In the genomic region with DNA sequence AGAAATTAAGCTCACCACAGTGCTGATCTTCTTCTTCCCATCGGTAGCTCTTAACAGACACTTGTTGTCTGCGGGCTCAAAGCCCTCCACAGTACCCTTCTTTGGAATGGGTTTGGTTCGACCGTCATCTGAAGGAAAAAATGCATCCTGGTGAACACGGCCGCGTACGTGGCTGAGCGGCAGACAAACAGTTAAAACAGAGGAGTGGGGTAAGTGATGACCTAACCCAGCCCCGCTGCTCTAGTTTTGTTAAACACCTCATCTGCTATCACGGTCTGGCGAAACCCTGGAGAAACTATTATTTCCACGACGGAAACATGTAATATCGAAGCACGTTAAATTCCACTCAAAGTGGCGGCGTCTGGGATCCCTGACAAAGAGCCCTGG, we compare ENCODE assay signal across 8 cellular contexts. TPM values are rescaled to one million over a fixed set of nuclear protein-coding genes. Genes with fewer than 3 reads are reported as not detected.
A peak's percentile ranks its signal among the peaks of the same experiment; 100 is the strongest.
DNase-seq lines count a peak whose midpoint lies in the region; ATAC-seq, FAIRE-seq and TF ChIP-seq lines count a peak whose summit lies in the region.

No MANE protein-coding gene starts in this region.

- intact Hi-C loops in A673 (cut with micrococcal nuclease; ENCODE audit: unreplicated experiment) (loop anchor here (5.0 kb wide), 2 partner anchors 151 to 251 kb away; no protein-coding TSS in a partner anchor), GM12878 (cut with micrococcal nuclease; ENCODE audit: unreplicated experiment) (no loop called here)

- H3K27me3 ChIP-seq in A673 (replicated peaks; ENCODE audit: insufficient read depth, low read depth, low read length, poor library complexity): no peaks in the 10 kb centered on the region
- H3K27me3 ChIP-seq in GM12878 (replicated peaks in 1 of 2; ENCODE audit: control insufficient read depth in 2 of 2, insufficient read depth in 2 of 2, low read length in 1 of 2): no peaks in the 10 kb centered on the region
- no peaks in the 10 kb centered on the region for H3K27me3 ChIP-seq in tibial nerve

- POLR2A ChIA-PET in A673 (lab: Charles Lee; ENCODE audit: low non-redundant PET): no interaction called here
- POLR2A ChIA-PET in GM12878 (lab: Charles Lee): interaction anchor here (0.5 to 4.0 kb wide), 3 partner anchors 70 to 256 kb away, joined by 4 to 25 read pairs (median 8); partner anchors contain the start of genes BMF and FSIP1

- TF ChIP-seq CTCF in A673 (conservative IDR thresholded peaks at IDR 0.05; ENCODE audit: low read depth, low read length) (no peak), GM12878 (IDR thresholded peaks at IDR 0.05 in 2 of 3, conservative IDR thresholded peaks at IDR 0.05 in 1 of 3; ENCODE audit: control insufficient read depth in 2 of 3, extremely low read depth in 1 of 3, insufficient read depth in 1 of 3, low read depth in 3 of 3, low read length in 3 of 3) (no peak), tibial nerve (IDR thresholded peaks at IDR 0.05) (no peak)

- TF ChIP-seq RAD21 in GM12878 (IDR thresholded peaks at IDR 0.05; ENCODE audit: insufficient read depth, low read depth, low read length): no peak

- peaks cover 43% of the 10 kb centered on the region for H3K36me3 ChIP-seq in A673 (ENCODE audit: insufficient read depth, low read length, poor library complexity, severe bottlenecking)
- H3K36me3 ChIP-seq in GM12878 (ENCODE audit: control insufficient read depth in 2 of 2, insufficient read depth in 2 of 2, low read length in 1 of 2): peaks cover 0 to 18% of the 10 kb centered on the region in 2 experiments; a peak in 2 of 4 replicates
- peaks cover 0 to 40% (median 0%) of the 10 kb centered on the region in 3 donors for H3K36me3 ChIP-seq in tibial nerve

- H3K9me3 ChIP-seq in A673 (ENCODE audit: low read depth, low read length, poor library complexity, severe bottlenecking) (no peaks in the 10 kb centered on the region), GM12878 (replicated peaks; ENCODE audit: control insufficient read depth, insufficient read depth, low read length) (no peaks in the 10 kb centered on the region), tibial nerve (no peaks in the 10 kb centered on the region)

- RAD21 ChIA-PET in GM12878 (lab: Charles Lee; ENCODE audit: unreplicated experiment): interaction anchor here (0.6 to 5.0 kb wide), 6 partner anchors 10 to 1972 kb away, joined by 3 to 76 read pairs (median 4); partner anchors contain the start of gene BMF

- peak overlapping the region; percentile 41 for H2AFZ ChIP-seq in GM12878 (ENCODE audit: control insufficient read depth, low read depth, low read length)

- peaks cover 8% of the 10 kb centered on the region for H3K4me1 ChIP-seq in A673 (ENCODE audit: insufficient read depth, low read length, poor library complexity, severe bottlenecking)
- peaks cover 9% of the 10 kb centered on the region for H3K4me1 ChIP-seq in GM12878 (ENCODE audit: control insufficient read depth, insufficient read depth, low read length)
- peaks cover 0 to 40% (median 8%) of the 10 kb centered on the region in 4 donors for H3K4me1 ChIP-seq in tibial nerve

- SMC1A ChIA-PET in GM12878 (lab: Charles Lee; ENCODE audit: uncharacterized antibody, unreplicated experiment): interaction anchor here (1.0 to 23.0 kb wide), 13 partner anchors 10 to 285 kb away, joined by 3 to 1082 read pairs (median 3); partner anchors contain the start of gene BMF

- H4K20me1 ChIP-seq in GM12878 (ENCODE audit: control insufficient read depth, insufficient read depth): no peaks in the 10 kb centered on the region

- peak; percentile 5 for ATAC-seq in HG03097 (IDR thresholded peaks at IDR 0.05; ENCODE audit: low FRiP score, unreplicated experiment)
- no peak for ATAC-seq in GM12878
- ATAC-seq in HG03520 (IDR thresholded peaks at IDR 0.05; ENCODE audit: unreplicated experiment): no peak

- H3K4me3 ChIP-seq in A673 (ENCODE audit: low read depth, low read length, poor library complexity, severe bottlenecking) (peak overlapping the region; percentile 80), GM12878 (peak overlapping the region; percentile 89), tibial nerve (peak overlapping the region; percentile 68 to 79 (median 78))

- CTCF ChIA-PET in A673 (lab: Charles Lee): interaction anchor here (1.6 kb wide), 1 partner anchor 18 kb away, joined by 3 read pairs; no protein-coding TSS in a partner anchor
- CTCF ChIA-PET in GM12878 (lab: Yijun Ruan, JAX): interaction anchor here (0.6 to 5.5 kb wide), 15 partner anchors 10 to 271 kb away, joined by 3 to 50 read pairs (median 8); partner anchors contain the start of gene PLCB2

- in situ Hi-C loops in GM12878 (cut with MboI): no loop called here

- H3K9ac ChIP-seq in GM12878 (ENCODE audit: control insufficient read depth, insufficient read depth, low read length): peak overlapping the region; percentile 92

- no peak for TF ChIP-seq POLR2A in GM12878 (IDR thresholded peaks at IDR 0.05; ENCODE audit: low read depth, low read length)
- TF ChIP-seq POLR2A in tibial nerve (IDR thresholded peaks at IDR 0.05): no peak

- BruUV-seq in A673 (replicated peaks; lab: Mats Ljungman, UMichigan) (no TSS peak), GM12878 (replicated peaks; lab: Mats Ljungman, UMichigan) (no TSS peak)

- H3K27ac ChIP-seq in A673 (ENCODE audit: low read depth, low read length, poor library complexity, severe bottlenecking): peak overlapping the region; percentile 92
- H3K27ac ChIP-seq in GM12878 (ENCODE audit: control insufficient read depth, insufficient read depth): peak overlapping the region; percentile 79
- H3K27ac ChIP-seq in tibial nerve: peak overlapping the region; percentile 91 to 96 (median 95)

- WGBS in GM12878 (ENCODE audit: insufficient coverage, insufficient replicate concordance, low lambda C conversion rate, missing lambda C conversion rate): 1% methylated on average over 18 of the region's 18 CpGs
- WGBS in tibial nerve, 2 donors: 1 to 3% methylated on average over 18 of the region's 18 CpGs

- FAIRE-seq in GM12878 (lab: Jason Lieb, UNC): no peak

- no peak for TF ChIP-seq EP300 in GM12878 (IDR thresholded peaks at IDR 0.05; ENCODE audit: borderline replicate concordance in 1 of 2, control insufficient read depth in 1 of 2, low read depth in 2 of 2, low read length in 2 of 2)
- no peak for TF ChIP-seq EP300 in tibial nerve (IDR thresholded peaks at IDR 0.05)

- H3K79me2 ChIP-seq in GM12878 (ENCODE audit: control insufficient read depth, insufficient read depth, low read length): peaks cover 35% of the 10 kb centered on the region

- peak overlapping the region; percentile 98 for H3K4me2 ChIP-seq in GM12878 (ENCODE audit: control insufficient read depth, insufficient read depth)

- no peak for DNase-seq in A673 (ENCODE audit: low spot score)
- no peak for DNase-seq in GM12878 (ENCODE audit: low read depth, low spot score)
- peak; percentile 77 for DNase-seq in left kidney (ENCODE audit: low read depth, low spot score)
- DNase-seq in tibial nerve (ENCODE audit: low spot score in 2 of 2): no peak
- DNase-seq in kidney glomerular epithelial cell (lab: John Stamatoyannopoulos, UW): no peak
- DNase-seq in amniotic stem cell (lab: John Stamatoyannopoulos, UW): no peak

TF ChIP-seq in GM12878, 131 proteins besides CTCF, POLR2A, EP300 and RAD21 (continues in another document):
- TF ChIP-seq MEF2B (IDR thresholded peaks at IDR 0.05; ENCODE audit: partially characterized antibody, poor library complexity, severe bottlenecking) (no peak), ZNF622 (IDR thresholded peaks at IDR 0.05) (no peak), ASH2L (IDR thresholded peaks at IDR 0.05; ENCODE audit: borderline replicate concordance, low read depth) (no peak), KDM1A (IDR thresholded peaks at IDR 0.05; ENCODE audit: borderline replicate concordance) (no peak), DPF2 (IDR thresholded peaks at IDR 0.05) (no peak), POLR2AphosphoS5 (IDR thresholded peaks at IDR 0.05; ENCODE audit: low read length) (no peak)
- TF ChIP-seq, protein P1, sequence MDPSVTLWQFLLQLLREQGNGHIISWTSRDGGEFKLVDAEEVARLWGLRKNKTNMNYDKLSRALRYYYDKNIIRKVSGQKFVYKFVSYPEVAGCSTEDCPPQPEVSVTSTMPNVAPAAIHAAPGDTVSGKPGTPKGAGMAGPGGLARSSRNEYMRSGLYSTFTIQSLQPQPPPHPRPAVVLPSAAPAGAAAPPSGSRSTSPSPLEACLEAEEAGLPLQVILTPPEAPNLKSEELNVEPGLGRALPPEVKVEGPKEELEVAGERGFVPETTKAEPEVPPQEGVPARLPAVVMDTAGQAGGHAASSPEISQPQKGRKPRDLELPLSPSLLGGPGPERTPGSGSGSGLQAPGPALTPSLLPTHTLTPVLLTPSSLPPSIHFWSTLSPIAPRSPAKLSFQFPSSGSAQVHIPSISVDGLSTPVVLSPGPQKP (IDR thresholded peaks at IDR 0.05; ENCODE audit: low read depth, low read length): no peak

RNA-seq across cellular contexts. Expression of gene SRP14, which starts 0.7 kb away (rescaled TPM):
- 272 and 274 TPM in 2 replicates for total RNA-seq in A673 (2021)
- 27.7 and 29.4 TPM in 2 replicates for total RNA-seq in GM12878 (2013; cell fraction: nucleolus; rRNA removed)
- 273 and 320 TPM in 2 replicates for total RNA-seq in GM12878 (2014; rRNA removed)
- 181 and 189 TPM in 2 replicates for total RNA-seq in GM12878 (2014; rRNA removed; fragmentation: Illumina TruSeq; extraction: Trizol)
- 141 TPM in 2 replicates for total RNA-seq in GM12878 (2021)
- polyA plus RNA-seq in GM12878 (2011; ENCODE audit: low read depth): 301 TPM
- polyA plus RNA-seq in GM12878 (2011; rRNA removed): 431 and 589 TPM in 2 replicates
- 161 and 219 TPM in 2 replicates for polyA plus RNA-seq in GM12878 (2011; cell fraction: cytosol; rRNA removed)
- polyA plus RNA-seq in GM12878 (2011; cell fraction: nucleus; rRNA removed): 122 and 149 TPM in 2 replicates
- polyA plus RNA-seq in GM12878 (2012): 239 and 266 TPM in 2 replicates
- polyA plus RNA-seq in GM12878 (2014; fragmentation: Illumina TruSeq; extraction: Trizol): 364 and 455 TPM in 2 replicates
- polyA plus RNA-seq in GM12878 (2014; fragmentation: Nextera tagmentation; extraction: Ambion mirVana): 1,000 to 10,000 TPM; 1,041 to 1,182 TPM
- polyA plus RNA-seq in GM12878 (2014; rRNA removed): 546 and 554 TPM in 2 replicates
- polyA plus RNA-seq in GM12878 (2016; fragmentation: Nextera tagmentation; extraction: Ambion mirVana): 100 to 1,000 TPM; 806 to 826 TPM
- 69.2 and 71.6 TPM in 2 replicates for polyA minus RNA-seq in GM12878 (2011; rRNA and poly(A)+ RNA removed)
- polyA minus RNA-seq in GM12878 (2011; cell fraction: cytosol; rRNA and poly(A)+ RNA removed): 31.9 and 39.9 TPM in 2 replicates
- polyA minus RNA-seq in GM12878 (2011; cell fraction: nucleus; rRNA and poly(A)+ RNA removed): 33.1 and 43.4 TPM in 2 replicates
- 100 to 1,000 TPM; 194 to 357 (median 229) TPM for total RNA-seq in tibial nerve
